Comparison of ENCODE assay signal across 16 cellular contexts in the genomic region with DNA sequence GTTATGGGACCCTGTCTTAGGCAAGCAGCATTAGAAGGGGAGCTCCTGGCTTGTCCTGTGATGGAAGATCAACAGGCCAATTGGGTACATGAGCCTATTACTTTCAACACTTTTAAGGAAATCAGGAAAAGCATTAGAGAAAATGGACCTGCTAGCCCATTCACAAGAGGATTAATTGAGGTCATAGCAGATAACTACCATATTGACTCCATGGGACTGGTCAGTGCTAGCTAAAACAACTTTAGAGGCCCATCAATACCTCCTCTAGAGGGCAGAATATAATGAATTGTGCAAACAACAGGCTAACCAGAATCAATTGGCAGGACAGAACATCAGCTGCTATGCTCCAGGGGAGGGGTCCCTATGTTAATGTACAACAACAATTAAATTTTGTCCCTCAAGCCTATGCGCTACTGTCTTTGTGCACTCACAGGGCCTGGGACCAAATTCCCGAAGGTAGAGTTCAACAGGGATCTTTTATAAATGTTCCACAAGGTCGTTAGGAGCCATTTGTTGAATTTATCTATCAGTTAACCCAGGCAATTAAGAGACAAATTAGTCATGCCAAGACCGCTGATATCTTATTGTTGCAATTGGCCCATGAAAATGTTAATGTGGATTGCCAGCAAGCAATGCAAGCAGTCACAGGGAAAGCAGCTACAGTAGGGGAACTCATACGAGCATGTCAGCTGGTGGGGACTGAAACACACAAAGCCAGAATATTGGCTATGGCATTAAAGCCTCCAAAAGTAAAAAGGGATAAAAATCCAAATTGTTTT.
A peak's percentile ranks its signal among the peaks of the same experiment; 100 is the strongest.
DNase-seq lines count a peak whose midpoint lies in the region; ATAC-seq, FAIRE-seq and TF ChIP-seq lines count a peak whose summit lies in the region.
"Had no signal": no experiment of that assay in that cellular context is flagged by ENCODE, and none has a peak within 500 bp of the region (broad histone marks: within the 10 kb centered on the region; RNA-seq: fewer than 3 reads in every experiment).

No MANE protein-coding gene starts in this region.

- no peak for FAIRE-seq in bronchial epithelial cell (lab: Jason Lieb, UNC)
- FAIRE-seq: G401.6 had no signal

- DNase-seq in NCI-H82 (lab: John Stamatoyannopoulos, UW) = peak; percentile 8
- DNase-seq in NCI-H82 treated with DMSO at 0.1 percent for 48 hours (lab: John Stamatoyannopoulos, UW; ENCODE audit: unreplicated experiment) = no peak
- peak; percentile 62 for DNase-seq in NCI-H146 treated with DMSO at 0.1 percent for 48 hours (lab: John Stamatoyannopoulos, UW; ENCODE audit: unreplicated experiment)
- DNase-seq in bronchial epithelial cell (ENCODE audit: low read depth) = peak; percentile 21
- DNase-seq in retinal pigment epithelial cell (ENCODE audit: low read depth) = no peak
- DNase-seq in GOT3 (lab: John Stamatoyannopoulos, UW) = no peak
- no peak for DNase-seq in omental fat pad (ENCODE audit: low spot score)
- DNase-seq: activated CD4-positive, alpha-beta T cell treated with anti-CD3 and anti-CD28 coated beads for 48 hours; GM23248; NCI-H2227 treated with DMSO at 0.1 percent for 48 hours; stimulated activated naive CD4-positive, alpha-beta T cell treated with Interleukin-2 at 50 U/mL for 16 hours had no signal

- ATAC-seq in HG02763 (IDR thresholded peaks at IDR 0.05; ENCODE audit: unreplicated experiment) = no peak
- ATAC-seq in omental fat pad (ENCODE audit: low FRiP score) = no peak
- ATAC-seq: gastroesophageal sphincter, left lobe of liver had no signal

- TF ChIP-seq CTCF in bronchial epithelial cell (IDR thresholded peaks at IDR 0.05; ENCODE audit: insufficient read depth, low read length, severe bottlenecking) = peak; percentile 36
- peak; percentile 35 for TF ChIP-seq CTCF in retinal pigment epithelial cell (conservative IDR thresholded peaks at IDR 0.05; ENCODE audit: low read depth, low read length)
- TF ChIP-seq CTCF in omental fat pad (IDR thresholded peaks at IDR 0.05) = no peak

- no peaks in the 10 kb centered on the region for H3K27me3 ChIP-seq in bronchial epithelial cell (ENCODE audit: control insufficient read depth, insufficient read depth, low read length)
- H3K27me3 ChIP-seq: SJSA1 had no signal

- H3K36me3 ChIP-seq in bronchial epithelial cell (ENCODE audit: control insufficient read depth, insufficient read depth, low read length) = no peaks in the 10 kb centered on the region
- H3K36me3 ChIP-seq: gastroesophageal sphincter, SJSA1 had no signal

- H3K4me3 ChIP-seq in bronchial epithelial cell (ENCODE audit: low read depth, low read length) = no peak overlapping the region
- H3K4me3 ChIP-seq in retinal pigment epithelial cell (ENCODE audit: low read length) = no peak overlapping the region
- H3K4me3 ChIP-seq: gastroesophageal sphincter, GM23248, SJSA1 had no signal

Comparison
In these comparisons a context has a peak if more than half of its experiments do, and no peak if none do; other contexts are left out.
1. DNase-seq: peak in NCI-H82 (single experiment), NCI-H146 treated with DMSO at 0.1 percent for 48 hours (single experiment) and bronchial epithelial cell (single experiment); none in NCI-H82 treated with DMSO at 0.1 percent for 48 hours (single experiment), retinal pigment epithelial cell (single experiment), GOT3 (single experiment) and omental fat pad (single experiment).
2. CTCF ChIP-seq: peak in bronchial epithelial cell (single experiment) and retinal pigment epithelial cell (single experiment); none in omental fat pad (0 of 3).